In the genomic region with DNA sequence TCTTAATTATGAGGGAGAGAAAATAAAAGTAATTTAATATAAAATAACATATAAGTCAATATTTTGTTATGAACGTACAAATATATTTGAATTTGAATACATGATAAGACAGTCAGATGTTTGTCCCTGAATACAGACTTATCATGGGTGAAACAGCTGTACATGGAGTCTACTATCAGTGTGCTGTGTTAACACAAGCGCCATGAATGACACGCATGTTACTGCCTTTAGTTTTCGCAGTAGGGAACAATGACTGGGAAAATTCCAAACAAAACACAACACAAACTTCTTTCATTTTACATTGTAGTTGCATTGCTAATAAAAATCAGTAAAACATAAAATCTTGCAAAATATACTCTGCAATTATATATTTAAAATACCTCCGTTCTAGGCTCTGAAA, we compare ENCODE assay signal across 27 cellular contexts.
"Had no signal": no experiment of that assay in that cellular context is flagged by ENCODE, and none has a peak within 500 bp of the region (broad histone marks: within the 10 kb centered on the region; RNA-seq: fewer than 3 reads in every experiment).

No MANE protein-coding gene starts in this region.

- H3K4me1 ChIP-seq: stomach, suprapubic skin, testis, thyroid gland, tibial artery, tibial nerve, transverse colon, upper lobe of left lung, upper lobe of right lung, uterus, vagina had no signal

- DNase-seq: stimulated activated CD4-positive, alpha-beta T cell treated with anti-CD3 and anti-CD28 coated beads, Interleukin-2, amount 100 ng/mL, for 48 hours; stimulated activated CD4-positive, alpha-beta T cell treated with anti-CD3 and anti-CD28 coated beads, Interleukin-4, amount 100 ng/mL, for 1 hour; stimulated activated CD4-positive, alpha-beta T cell treated with anti-CD3 and anti-CD28 coated beads, Interleukin-4, amount 100 ng/mL, for 24 hours; stimulated activated CD4-positive, alpha-beta T cell treated with anti-CD3 and anti-CD28 coated beads, Interleukin-4, amount 100 ng/mL, for 4 hours; stimulated activated CD8-positive, alpha-beta memory T cell treated with anti-CD3 and anti-CD28 coated beads, Interleukin-4, amount 100 ng/mL, for 48 hours; stimulated activated naive B cell treated with anti-CD40 and anti-IgM and Interleukin-4, amounts not matched to agents 10 μg/mL and 1 μg/mL and 100 μg/mL, for 72 hours; stimulated activated naive CD4-positive, alpha-beta T cell; stimulated activated naive CD4-positive, alpha-beta T cell treated with Interleukin-2 at 50 U/mL for 16 hours; stimulated activated naive CD8-positive, alpha-beta T cell treated with anti-CD3 and anti-CD28 coated beads, Interleukin-15, amount 100 ng/mL, for 72 hours; stimulated activated naive CD8-positive, alpha-beta T cell treated with anti-CD3 and anti-CD28 coated beads, Interleukin-15, Interleukin-2, amounts not matched to agents 100 U/mL and 50 U/mL, for 24 hours; stomach; substantia nigra; testis; thyroid gland; tibial artery; transverse colon; trophoblast cell; upper lobe of left lung; upper lobe of right lung; uterus had no signal

- ATAC-seq: stimulated activated effector memory CD8-positive, alpha-beta T cell treated with anti-CD3 and anti-CD28 coated beads, Interleukin-12 subunit alpha, Interleukin-12 subunit beta, amount 100 ng/mL, for 72 hours; stimulated activated memory B cell treated with anti-CD40 and anti-IgM and Interleukin-4, amounts not matched to agents 10 μg/mL and 1 μg/mL and 100 μg/mL, for 72 hours; stimulated activated naive B cell treated with anti-CD40 and anti-IgM and Interleukin-4, amounts not matched to agents 10 μg/mL and 1 μg/mL and 100 μg/mL, for 72 hours; stimulated activated naive CD8-positive, alpha-beta T cell treated with anti-CD3 and anti-CD28 coated beads, Interleukin-15, amount 100 ng/mL, for 72 hours; stimulated activated naive CD8-positive, alpha-beta T cell treated with anti-CD3 and anti-CD28 coated beads, Interleukin-15, Interleukin-2, amounts not matched to agents 100 U/mL and 50 U/mL, for 24 hours; upper lobe of right lung had no signal

- H3K36me3 ChIP-seq: stomach, suprapubic skin, thoracic aorta, thyroid gland, tibial artery, tibial nerve, transverse colon, upper lobe of left lung, upper lobe of right lung, uterus, vagina had no signal

- H3K27ac ChIP-seq: stomach, suprapubic skin, testis, thoracic aorta, thyroid gland, tibial artery, tibial nerve, transverse colon, upper lobe of left lung, upper lobe of right lung, uterus, vagina had no signal

- H3K9me3 ChIP-seq: stomach, suprapubic skin, testis, thoracic aorta, thyroid gland, tibial artery, tibial nerve, transverse colon, upper lobe of left lung, upper lobe of right lung, uterus, vagina had no signal

- H3K27me3 ChIP-seq: stomach, testis, thyroid gland, tibial nerve, transverse colon, upper lobe of left lung, upper lobe of right lung, uterus, vagina had no signal

- H3K4me3 ChIP-seq: stomach, suprapubic skin, testis, thoracic aorta, thyroid gland, tibial artery, tibial nerve, transverse colon, upper lobe of left lung, upper lobe of right lung, uterus, vagina had no signal

- FAIRE-seq: urothelium cell line had no signal
